4 cellular contexts compared by ENCODE assay signal in the genomic region with DNA sequence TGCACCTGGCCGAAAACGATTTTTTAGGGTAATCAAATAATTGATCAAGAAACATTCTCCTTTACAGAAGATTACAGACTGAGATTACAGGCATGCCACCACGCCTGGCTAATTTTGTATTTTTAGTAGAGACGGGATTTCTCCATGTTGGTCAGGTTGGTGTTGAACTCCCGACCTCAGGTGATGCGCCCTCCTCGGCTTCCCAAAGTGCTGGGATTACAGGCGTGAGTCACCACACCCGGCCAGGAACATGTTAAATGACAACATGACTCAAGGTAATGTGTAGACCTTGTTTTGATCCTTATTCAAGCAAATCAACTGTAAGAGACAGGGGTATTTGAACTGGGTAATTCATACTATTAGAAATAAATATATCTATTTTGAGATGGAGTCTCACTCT. TPM values are rescaled to one million over a fixed set of nuclear protein-coding genes. Genes with fewer than 3 reads are reported as not detected.
"Had no signal": no experiment of that assay in that cellular context is flagged by ENCODE, and none has a peak within 500 bp of the region (broad histone marks: within the 10 kb centered on the region; RNA-seq: fewer than 3 reads in every experiment).

No MANE protein-coding gene starts in this region.

RNA-seq across cellular contexts. Expression of gene FGF18, which starts 35.0 kb away (rescaled TPM):
- total RNA-seq: GM23248, H4, HepG2 had no signal
- polyA plus RNA-seq: HepG2, IgD-negative memory B cell had no signal
